In genomic region chr16:1832831-1833454, GRCh38 we compare ENCODE assay signal across 1 cellular context.
TF ChIP-seq lines count a peak whose summit lies in the region.

No MANE protein-coding gene starts in this region.

TF ChIP-seq in H1, 55 proteins besides CTCF, POLR2A, EP300 and RAD21:
- TF ChIP-seq CBX8 (IDR thresholded peaks at IDR 0.05; ENCODE audit: borderline replicate concordance, low read depth, low read length) (no peak), CHD7 (IDR thresholded peaks at IDR 0.05; ENCODE audit: insufficient replicate concordance, low read length) (no peak), SP4 (IDR thresholded peaks at IDR 0.05; ENCODE audit: low read length) (no peak), GTF2F1 (IDR thresholded peaks at IDR 0.05; ENCODE audit: borderline replicate concordance, low read depth, low read length) (no peak), EGR1 (IDR thresholded peaks at IDR 0.05; ENCODE audit: borderline replicate concordance, low read depth, low read length) (no peak), POU5F1 (IDR thresholded peaks at IDR 0.05; ENCODE audit: low read depth, low read length) (no peak), CBX5 (IDR thresholded peaks at IDR 0.05; ENCODE audit: low read depth, low read length) (no peak), USF2 (IDR thresholded peaks at IDR 0.05; ENCODE audit: low read length) (no peak), E2F6 (IDR thresholded peaks at IDR 0.05) (no peak), KDM4A (IDR thresholded peaks at IDR 0.05; ENCODE audit: low read depth, low read length, severe bottlenecking) (no peak), TBP (IDR thresholded peaks at IDR 0.05; ENCODE audit: low read depth, low read length) (no peak), SAP30 (IDR thresholded peaks at IDR 0.05; ENCODE audit: insufficient read depth, insufficient replicate concordance, low read length) (no peak), BCL11A (IDR thresholded peaks at IDR 0.05; ENCODE audit: low read depth in 2 of 2, low read length in 2 of 2) (no peak), SIRT6 (IDR thresholded peaks at IDR 0.05; ENCODE audit: low read length) (no peak), PHF8 (conservative IDR thresholded peaks at IDR 0.05; ENCODE audit: low read depth, low read length) (no peak), RXRA (IDR thresholded peaks at IDR 0.05; ENCODE audit: insufficient read depth, low read depth, low read length) (no peak), SUZ12 (IDR thresholded peaks at IDR 0.05; ENCODE audit: low read length) (no peak), RFX5 (IDR thresholded peaks at IDR 0.05; ENCODE audit: borderline replicate concordance, low read depth, low read length) (no peak)
